Comparison of ENCODE assay signal across 18 cellular contexts in the genomic region with DNA sequence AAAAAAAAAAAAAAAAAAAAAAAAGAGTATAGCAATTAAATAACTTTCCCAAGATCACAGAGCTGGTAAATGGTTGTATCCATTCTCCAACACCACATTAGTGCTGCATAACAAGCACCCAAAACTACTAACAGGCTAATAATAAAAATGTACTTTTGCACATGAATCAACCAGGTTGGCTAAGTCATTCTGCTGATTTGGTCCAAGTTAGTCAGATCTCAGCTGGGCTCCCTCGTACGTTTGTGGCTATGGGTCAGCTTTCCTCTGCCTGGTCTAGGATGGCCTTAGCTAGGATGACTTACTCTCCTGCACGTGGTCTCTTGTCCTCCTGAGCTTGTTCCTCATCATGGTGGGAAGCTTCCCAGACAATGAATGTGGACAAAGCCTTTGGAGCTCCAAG. TPM values are rescaled to one million over a fixed set of nuclear protein-coding genes. Genes with fewer than 3 reads are reported as not detected.
A peak's percentile ranks its signal among the peaks of the same experiment; 100 is the strongest.
DNase-seq lines count a peak whose midpoint lies in the region; ATAC-seq, FAIRE-seq and TF ChIP-seq lines count a peak whose summit lies in the region.
"Had no signal": no experiment of that assay in that cellular context is flagged by ENCODE, and none has a peak within 500 bp of the region (broad histone marks: within the 10 kb centered on the region; RNA-seq: fewer than 3 reads in every experiment).

No MANE protein-coding gene starts in this region.

- CTCF ChIA-PET in HepG2 (lab: Yijun Ruan, JAX; ENCODE audit: low intra/inter-chr PET ratio, low total read pairs), result no interaction called here
- CTCF ChIA-PET in IMR-90 (lab: Yijun Ruan, JAX), result no interaction called here

- no peak overlapping the region for H2BK5ac ChIP-seq in IMR-90 (ENCODE audit: low read depth, low read length, poor library complexity, severe bottlenecking)

- H2AK9ac ChIP-seq in IMR-90 (replicated peaks; ENCODE audit: low read depth, low read length, poor library complexity), result no peak overlapping the region

- BruUV-seq in HepG2 (replicated peaks; lab: Mats Ljungman, UMichigan), result no TSS peak
- BruUV-seq in IMR-90 (replicated peaks; lab: Mats Ljungman, UMichigan), result no TSS peak

- no peak overlapping the region for H4K5ac ChIP-seq in IMR-90 (ENCODE audit: low read depth, low read length)

- POLR2A ChIA-PET in HepG2 (lab: Yijun Ruan, JAX) (interaction anchor here (1.1 kb wide), 1 partner anchor 33 kb away, joined by 3 read pairs; no protein-coding TSS in a partner anchor), IMR-90 (lab: Charles Lee; ENCODE audit: unreplicated experiment) (no interaction called here)

- no peak overlapping the region for H2BK15ac ChIP-seq in IMR-90 (ENCODE audit: low read depth, low read length)

- dilution Hi-C loops in IMR-90 (cut with HindIII; ENCODE audit: low sequenced_read_pairs, unreplicated experiment), result no loop called here

- H3K56ac ChIP-seq in IMR-90 (ENCODE audit: extremely low read depth, insufficient read depth, low read length), result no peak overlapping the region

- H3K18ac ChIP-seq in IMR-90 (ENCODE audit: low read depth, low read length), result no peak overlapping the region

- no peak overlapping the region for H3K4ac ChIP-seq in IMR-90 (ENCODE audit: low read depth, low read length)

- no peaks in the 10 kb centered on the region for H3K9me1 ChIP-seq in IMR-90 (ENCODE audit: insufficient read depth, low read length)

- in situ Hi-C loops in HepG2 (cut with HindIII; ENCODE audit: extremely low pct_ligation_motif_present, low pct_unique_long_range_greater_than_20kb) (no loop called here), IMR-90 (cut with MboI; ENCODE audit: low sequenced_read_pairs) (no loop called here)

- TF ChIP-seq EP300 in HepG2 (IDR thresholded peaks at IDR 0.05; ENCODE audit: low read depth in 2 of 2, low read length in 2 of 2) (no peak), HepG2 (CRISPR knock-in tag; IDR thresholded peaks at IDR 0.05; ENCODE audit: borderline replicate concordance) (no peak)

- H2AK5ac ChIP-seq in IMR-90 (ENCODE audit: low read depth, low read length), result no peak overlapping the region

- H3K4me3 ChIP-seq in HepG2 (replicated peaks in 1 of 3; ENCODE audit: insufficient read depth in 1 of 3, low read depth in 2 of 3, low read length in 3 of 3) (no peak overlapping the region; a peak in 1 of 6 replicates), right lobe of liver (no peak overlapping the region), IMR-90 (ENCODE audit: insufficient read depth, low read depth, low read length) (no peak overlapping the region), fibroblast of mammary gland (ENCODE audit: control insufficient read depth, low read depth, low read length) (no peak overlapping the region)
- H3K4me3 ChIP-seq: BLaER1, HAP-1 had no signal

- H4K20me1 ChIP-seq in HepG2 (ENCODE audit: insufficient read depth, low read length) (no peaks in the 10 kb centered on the region), IMR-90 (ENCODE audit: insufficient read depth, low read length) (no peaks in the 10 kb centered on the region)
- H4K20me1 ChIP-seq: BLaER1 had no signal

- DNase-seq in HepG2 (ENCODE audit: low spot score), result no peak
- DNase-seq in right lobe of liver, result no peak
- DNase-seq in IMR-90, result peak; percentile 48
- peak; percentile 78 for DNase-seq in fibroblast of mammary gland (ENCODE audit: low read depth)
- no peak for DNase-seq in urothelium cell line (ENCODE audit: low spot score)
- no peak for DNase-seq in NCI-H82 treated with DMSO at 0.1 percent for 48 hours (lab: John Stamatoyannopoulos, UW; ENCODE audit: unreplicated experiment)
- no peak for DNase-seq in central memory CD4-positive, alpha-beta T cell
- no peak for DNase-seq in activated effector memory CD4-positive, alpha-beta T cell treated with anti-CD3 and anti-CD28 coated beads, Interleukin-2, amount 50 U/mL, for 16 hours
- DNase-seq: 8988T; AML-193; Caco-2; CD8-positive, alpha-beta memory T cell; DND-41; GDM1; HFFc6 had no signal

- intact Hi-C loops in HepG2 (cut with micrococcal nuclease; ENCODE audit: unreplicated experiment), result no loop called here
- intact Hi-C loops in right lobe of liver (cut with DNase I), result no loop called here
- intact Hi-C loops in IMR-90 (cut with micrococcal nuclease), result no loop called here

- H3K9me3 ChIP-seq in HepG2 (ENCODE audit: low read length), result no peaks in the 10 kb centered on the region
- no peaks in the 10 kb centered on the region for H3K9me3 ChIP-seq in right lobe of liver
- H3K9me3 ChIP-seq in IMR-90 (ENCODE audit: control insufficient read depth, insufficient read depth, low read length), result no peaks in the 10 kb centered on the region
- H3K9me3 ChIP-seq: BLaER1, Caco-2, HAP-1 had no signal

- no peaks in the 10 kb centered on the region for H3K79me2 ChIP-seq in HepG2 (ENCODE audit: insufficient read depth, low read length)

- H2AFZ ChIP-seq in HepG2 (ENCODE audit: low read length) (no peak overlapping the region), IMR-90 (replicated peaks; ENCODE audit: low read length, poor library complexity) (peak overlapping the region; percentile 63)

- ATAC-seq in HepG2 (peak; percentile 32; the same call in 1 of the 3 replicates), right lobe of liver (no peak), IMR-90 (ENCODE audit: low read depth) (no peak)

- H3K4me1 ChIP-seq in HepG2 (ENCODE audit: insufficient read depth, low read length) (peaks cover 57% of the 10 kb centered on the region), right lobe of liver (no peaks in the 10 kb centered on the region), IMR-90 (ENCODE audit: control insufficient read depth, insufficient read depth, low read length) (no peaks in the 10 kb centered on the region; the same call in 1 of the 2 replicates)
- H3K4me1 ChIP-seq: HAP-1 had no signal

- TF ChIP-seq CTCF in HepG2 (CRISPR knock-in tag; IDR thresholded peaks at IDR 0.05) (no peak), right lobe of liver (IDR thresholded peaks at IDR 0.05) (no peak), IMR-90 (conservative IDR thresholded peaks at IDR 0.05; ENCODE audit: low read depth, low read length) (no peak), fibroblast of mammary gland (conservative IDR thresholded peaks at IDR 0.05; ENCODE audit: control insufficient read depth, insufficient read depth, low read depth, low read length) (no peak)

- no peaks in the 10 kb centered on the region for H3K36me3 ChIP-seq in HepG2 (replicated peaks in 1 of 2; ENCODE audit: control insufficient read depth in 1 of 2, insufficient read depth in 2 of 2, low read length in 2 of 2)
- H3K36me3 ChIP-seq in right lobe of liver, result no peaks in the 10 kb centered on the region
- no peaks in the 10 kb centered on the region for H3K36me3 ChIP-seq in IMR-90 (ENCODE audit: control insufficient read depth, insufficient read depth, low read length)
- H3K36me3 ChIP-seq: BLaER1, HAP-1 had no signal

- H4K91ac ChIP-seq in IMR-90 (ENCODE audit: insufficient read depth, low read depth, low read length), result no peak overlapping the region

- H3K27me3 ChIP-seq in HepG2 (ENCODE audit: control insufficient read depth in 1 of 2, insufficient read depth in 2 of 2, low read length in 2 of 2) (peaks cover 0 to 2% of the 10 kb centered on the region in 2 experiments; a peak in 1 of 5 replicates), right lobe of liver (no peaks in the 10 kb centered on the region), IMR-90 (ENCODE audit: control insufficient read depth, insufficient read depth, low read length) (peaks cover 6% of the 10 kb centered on the region; the same call in 1 of the 2 replicates)
- H3K27me3 ChIP-seq: BLaER1 had no signal

- H3K9ac ChIP-seq in HepG2 (ENCODE audit: insufficient read depth, low read depth, low read length) (no peak overlapping the region), IMR-90 (ENCODE audit: low read depth, low read length) (no peak overlapping the region)
- H3K9ac ChIP-seq: BLaER1 had no signal

- 0 out of 2 replicates have a peak overlapping the region, but pooled peaks have one; percentile 37 for H3K23ac ChIP-seq in IMR-90 (ENCODE audit: low read depth, low read length)

- no peak for TF ChIP-seq POLR2A in HepG2 (IDR thresholded peaks at IDR 0.05; ENCODE audit: insufficient read depth in 1 of 2, low read depth in 2 of 2, low read length in 2 of 2)
- TF ChIP-seq POLR2A in right lobe of liver (IDR thresholded peaks at IDR 0.05), result no peak
- no peak for TF ChIP-seq POLR2A in IMR-90 (IDR thresholded peaks at IDR 0.05; ENCODE audit: low read depth, low read length)

- no peak overlapping the region for H2BK120ac ChIP-seq in IMR-90 (ENCODE audit: low read depth, low read length)

- 6% methylated on average over 3 of the region's 3 CpGs for WGBS in HepG2 (ENCODE audit: low lambda C conversion rate)
- 80% methylated on average over 3 of the region's 3 CpGs for WGBS in right lobe of liver (ENCODE audit: insufficient coverage, low coverage, low lambda C conversion rate, missing lambda C conversion rate)
- WGBS in IMR-90 (ENCODE audit: extremely low coverage in 2 of 2, insufficient read length in 1 of 2), 2 experiments, result 93% methylated on average over 3 of the region's 3 CpGs; no CpG with 5 or more reads in 1 of the 2 experiments

- H3K14ac ChIP-seq in IMR-90 (replicated peaks; ENCODE audit: low read depth, low read length), result 0 out of 2 replicates have a peak overlapping the region, but pooled peaks have one; percentile 4

- FAIRE-seq in HepG2 (lab: Jason Lieb, UNC) (no peak), urothelium cell line (lab: Jason Lieb, UNC) (peak; percentile 48)
- FAIRE-seq: GM12892 had no signal

- no peak for TF ChIP-seq RAD21 in HepG2 (CRISPR knock-in tag; IDR thresholded peaks at IDR 0.05)
- no peak for TF ChIP-seq RAD21 in IMR-90 (IDR thresholded peaks at IDR 0.05; ENCODE audit: low read length)

- no peak overlapping the region for H2BK20ac ChIP-seq in IMR-90 (ENCODE audit: low read depth, low read length)

- no peaks in the 10 kb centered on the region for H3K79me1 ChIP-seq in IMR-90 (ENCODE audit: low read depth in 1 of 2, low read length in 2 of 2)

- H3K4me2 ChIP-seq in HepG2 (ENCODE audit: low read depth, low read length) (no peak overlapping the region), IMR-90 (ENCODE audit: low read depth, low read length) (no peak overlapping the region)
- H3K4me2 ChIP-seq: BLaER1 had no signal

- H4K8ac ChIP-seq in IMR-90 (ENCODE audit: low read depth in 2 of 2, low read length in 2 of 2), result no peak overlapping the region

- no peak overlapping the region for H3K27ac ChIP-seq in HepG2 (ENCODE audit: extremely low read length, insufficient read depth, low read length)
- H3K27ac ChIP-seq in right lobe of liver, result no peak overlapping the region
- H3K27ac ChIP-seq in IMR-90 (ENCODE audit: insufficient read depth, low read length), result no peak overlapping the region
- H3K27ac ChIP-seq: BLaER1 had no signal

RNA-seq across cellular contexts. Expression of a gene that starts 7.9 kb away (rescaled TPM):
- 13.1 and 18.9 TPM in 2 replicates for total RNA-seq in HepG2 (2016; rRNA removed; fragmentation: Illumina TruSeq; extraction: Trizol)
- total RNA-seq in HepG2 (2016; cell fraction: cytosol; rRNA removed; fragmentation: Illumina TruSeq; extraction: Trizol; ENCODE audit: low read depth), result 11.1 and 14.7 TPM in 2 replicates
- 15.0 and 16.9 TPM in 2 replicates for total RNA-seq in HepG2 (2016; cell fraction: insoluble cytoplasmic fraction; rRNA removed; fragmentation: Illumina TruSeq; extraction: Trizol)
- 23.7 TPM in 2 replicates for total RNA-seq in HepG2 (2016; cell fraction: membrane; rRNA removed; fragmentation: Illumina TruSeq; extraction: Trizol)
- 15.6 and 19.7 TPM in 2 replicates for total RNA-seq in HepG2 (2016; cell fraction: nucleus; rRNA removed; fragmentation: Illumina TruSeq; extraction: Trizol)
- polyA plus RNA-seq in HepG2 (2011; rRNA removed), result 17.0 and 26.8 TPM in 2 replicates
- 12.8 and 29.8 TPM in 2 replicates for polyA plus RNA-seq in HepG2 (2011; cell fraction: cytosol; rRNA removed)
- polyA plus RNA-seq in HepG2 (2011; cell fraction: nucleus; rRNA removed), result 20.1 and 50.9 TPM in 2 replicates
- polyA plus RNA-seq in HepG2 (2012), result 16.4 and 22.2 TPM in 2 replicates
- 16.0 and 16.1 TPM in 2 replicates for polyA plus RNA-seq in HepG2 (2016; cell fraction: cytosol; fragmentation: Illumina TruSeq; extraction: Trizol; ENCODE audit: low read depth)
- polyA plus RNA-seq in HepG2 (2016; cell fraction: insoluble cytoplasmic fraction; fragmentation: Illumina TruSeq; extraction: Trizol; ENCODE audit: low read depth), result 15.2 and 21.6 TPM in 2 replicates
- polyA plus RNA-seq in HepG2 (2016; cell fraction: membrane; fragmentation: Illumina TruSeq; extraction: Trizol; ENCODE audit: low read depth), result 20.3 and 26.3 TPM in 2 replicates
- 28.0 and 30.9 TPM in 2 replicates for polyA plus RNA-seq in HepG2 (2016; cell fraction: nucleus; fragmentation: Illumina TruSeq; extraction: Trizol; ENCODE audit: insufficient read depth, low read depth)
- 0.70 and 23.3 TPM in 2 replicates for polyA minus RNA-seq in HepG2 (2011; rRNA and poly(A)+ RNA removed; ENCODE audit: low replicate concordance)
- 8.8 and 12.8 TPM in 2 replicates for polyA minus RNA-seq in HepG2 (2011; cell fraction: cytosol; rRNA and poly(A)+ RNA removed)
- 13.3 and 16.5 TPM in 2 replicates for polyA minus RNA-seq in HepG2 (2011; cell fraction: nucleus; rRNA and poly(A)+ RNA removed)
- 1 to 10 TPM; 2.3 to 5.5 (median 3.3) TPM for total RNA-seq in right lobe of liver
- total RNA-seq in IMR-90 (2012; rRNA removed), result under 0.01 TPM in 2 replicates
- 0.10 TPM in 2 replicates for polyA plus RNA-seq in IMR-90 (2012; rRNA removed)
- polyA plus RNA-seq in IMR-90 (2012; cell fraction: cytosol; rRNA removed), result 0.05 and 0.07 TPM in 2 replicates
- 0.05 and 0.15 TPM in 2 replicates for polyA plus RNA-seq in IMR-90 (2012; cell fraction: nucleus; rRNA removed; ENCODE audit: low replicate concordance)
- total RNA-seq: CD8-positive, alpha-beta memory T cell; HFFc6 had no signal

RNA-seq across cellular contexts. Expression of a gene that starts 39.3 kb away (rescaled TPM):
- total RNA-seq in HepG2 (2016; rRNA removed; fragmentation: Illumina TruSeq; extraction: Trizol) (21.9 and 41.5 TPM in 2 replicates), right lobe of liver (100 to 1,000 TPM in 4 of 6 experiments, 10 to 100 TPM in 2; 70.6 to 199 (median 117) TPM), IMR-90 (2012; rRNA removed) (79.6 and 86.7 TPM in 2 replicates)
- 16.3 and 18.0 TPM in 2 replicates for total RNA-seq in HepG2 (2016; cell fraction: cytosol; rRNA removed; fragmentation: Illumina TruSeq; extraction: Trizol; ENCODE audit: low read depth)
- total RNA-seq in HepG2 (2016; cell fraction: insoluble cytoplasmic fraction; rRNA removed; fragmentation: Illumina TruSeq; extraction: Trizol), result 28.8 and 36.5 TPM in 2 replicates
- total RNA-seq in HepG2 (2016; cell fraction: membrane; rRNA removed; fragmentation: Illumina TruSeq; extraction: Trizol), result 19.8 and 22.3 TPM in 2 replicates
- 36.8 and 40.7 TPM in 2 replicates for total RNA-seq in HepG2 (2016; cell fraction: nucleus; rRNA removed; fragmentation: Illumina TruSeq; extraction: Trizol)
- polyA plus RNA-seq in HepG2 (2011; rRNA removed) (41.4 and 61.2 TPM in 2 replicates), IMR-90 (2012; rRNA removed) (136 and 138 TPM in 2 replicates)
- 53.0 and 53.4 TPM in 2 replicates for polyA plus RNA-seq in HepG2 (2011; cell fraction: cytosol; rRNA removed)
- polyA plus RNA-seq in HepG2 (2011; cell fraction: nucleus; rRNA removed), result 67.2 and 67.4 TPM in 2 replicates
- polyA plus RNA-seq in HepG2 (2012), result 40.9 and 56.2 TPM in 2 replicates
- polyA plus RNA-seq in HepG2 (2016; cell fraction: cytosol; fragmentation: Illumina TruSeq; extraction: Trizol; ENCODE audit: low read depth), result 5.2 and 6.8 TPM in 2 replicates
- polyA plus RNA-seq in HepG2 (2016; cell fraction: insoluble cytoplasmic fraction; fragmentation: Illumina TruSeq; extraction: Trizol; ENCODE audit: low read depth), result 31.8 and 38.4 TPM in 2 replicates
- 14.3 and 15.5 TPM in 2 replicates for polyA plus RNA-seq in HepG2 (2016; cell fraction: membrane; fragmentation: Illumina TruSeq; extraction: Trizol; ENCODE audit: low read depth)
- polyA plus RNA-seq in HepG2 (2016; cell fraction: nucleus; fragmentation: Illumina TruSeq; extraction: Trizol; ENCODE audit: insufficient read depth, low read depth), result 75.7 and 99.5 TPM in 2 replicates
- polyA minus RNA-seq in HepG2 (2011; rRNA and poly(A)+ RNA removed; ENCODE audit: low replicate concordance), result 88.8 and 131 TPM in 2 replicates
- polyA minus RNA-seq in HepG2 (2011; cell fraction: cytosol; rRNA and poly(A)+ RNA removed), result 52.9 and 68.3 TPM in 2 replicates
- 54.3 and 80.4 TPM in 2 replicates for polyA minus RNA-seq in HepG2 (2011; cell fraction: nucleus; rRNA and poly(A)+ RNA removed)
- 105 and 167 TPM in 2 replicates for polyA plus RNA-seq in IMR-90 (2012; cell fraction: cytosol; rRNA removed)
- polyA plus RNA-seq in IMR-90 (2012; cell fraction: nucleus; rRNA removed; ENCODE audit: low replicate concordance), result 102 and 107 TPM in 2 replicates

Comparison
In these comparisons a context has a peak if more than half of its experiments do, and no peak if none do; other contexts are left out.
1. DNase-seq: peak in IMR-90 (single experiment) and fibroblast of mammary gland (single experiment); none in HepG2 (single experiment), right lobe of liver (0 of 3), urothelium cell line (single experiment), NCI-H82 treated with DMSO at 0.1 percent for 48 hours (single experiment), central memory CD4-positive, alpha-beta T cell (single experiment) and activated effector memory CD4-positive, alpha-beta T cell treated with anti-CD3 and anti-CD28 coated beads, Interleukin-2, amount 50 U/mL, for 16 hours (single experiment).